ENCODE assay signal across 1 cellular context in the genomic region with DNA sequence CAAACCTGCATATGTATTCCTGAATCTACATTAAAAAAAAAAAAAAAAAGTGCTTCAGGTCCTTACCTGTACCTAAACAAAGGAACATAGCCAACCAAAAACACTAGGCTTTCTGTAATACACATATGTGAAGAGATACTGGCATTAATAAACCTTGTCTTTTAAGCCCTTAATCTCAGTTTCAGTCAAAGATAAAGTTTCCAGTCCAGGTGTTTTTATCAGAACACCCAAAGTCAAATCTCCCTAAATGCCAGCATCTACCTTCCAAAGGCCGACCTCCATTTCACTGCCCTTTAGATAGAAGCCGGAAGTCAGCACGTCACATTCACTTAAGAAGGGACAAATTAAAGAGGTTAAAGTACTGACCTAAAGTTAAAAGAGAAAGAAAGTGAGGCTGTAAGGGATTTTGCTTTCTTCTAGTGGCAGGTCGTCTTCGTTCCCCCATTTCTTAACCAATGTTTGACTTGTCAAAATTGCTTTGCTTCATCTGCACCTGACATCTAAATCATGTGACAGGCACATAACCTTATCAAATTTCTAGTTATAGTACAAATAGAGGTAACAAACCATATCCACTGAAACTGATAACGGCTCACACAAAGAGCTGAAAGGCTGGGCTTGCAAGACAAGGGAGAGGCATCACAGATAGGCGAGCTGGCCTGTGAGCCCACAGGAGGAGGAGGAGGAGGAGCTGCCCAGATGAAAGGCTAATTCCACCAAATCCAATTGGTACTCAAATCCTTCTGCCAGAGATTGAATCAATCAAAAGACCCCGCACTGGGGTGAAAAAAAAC.
TF ChIP-seq lines count a peak whose summit lies in the region.

No MANE protein-coding gene starts in this region.

TF ChIP-seq in GM23338, 12 proteins besides CTCF, POLR2A, EP300 and RAD21 (continued from another document):
- TF ChIP-seq, protein P1, sequence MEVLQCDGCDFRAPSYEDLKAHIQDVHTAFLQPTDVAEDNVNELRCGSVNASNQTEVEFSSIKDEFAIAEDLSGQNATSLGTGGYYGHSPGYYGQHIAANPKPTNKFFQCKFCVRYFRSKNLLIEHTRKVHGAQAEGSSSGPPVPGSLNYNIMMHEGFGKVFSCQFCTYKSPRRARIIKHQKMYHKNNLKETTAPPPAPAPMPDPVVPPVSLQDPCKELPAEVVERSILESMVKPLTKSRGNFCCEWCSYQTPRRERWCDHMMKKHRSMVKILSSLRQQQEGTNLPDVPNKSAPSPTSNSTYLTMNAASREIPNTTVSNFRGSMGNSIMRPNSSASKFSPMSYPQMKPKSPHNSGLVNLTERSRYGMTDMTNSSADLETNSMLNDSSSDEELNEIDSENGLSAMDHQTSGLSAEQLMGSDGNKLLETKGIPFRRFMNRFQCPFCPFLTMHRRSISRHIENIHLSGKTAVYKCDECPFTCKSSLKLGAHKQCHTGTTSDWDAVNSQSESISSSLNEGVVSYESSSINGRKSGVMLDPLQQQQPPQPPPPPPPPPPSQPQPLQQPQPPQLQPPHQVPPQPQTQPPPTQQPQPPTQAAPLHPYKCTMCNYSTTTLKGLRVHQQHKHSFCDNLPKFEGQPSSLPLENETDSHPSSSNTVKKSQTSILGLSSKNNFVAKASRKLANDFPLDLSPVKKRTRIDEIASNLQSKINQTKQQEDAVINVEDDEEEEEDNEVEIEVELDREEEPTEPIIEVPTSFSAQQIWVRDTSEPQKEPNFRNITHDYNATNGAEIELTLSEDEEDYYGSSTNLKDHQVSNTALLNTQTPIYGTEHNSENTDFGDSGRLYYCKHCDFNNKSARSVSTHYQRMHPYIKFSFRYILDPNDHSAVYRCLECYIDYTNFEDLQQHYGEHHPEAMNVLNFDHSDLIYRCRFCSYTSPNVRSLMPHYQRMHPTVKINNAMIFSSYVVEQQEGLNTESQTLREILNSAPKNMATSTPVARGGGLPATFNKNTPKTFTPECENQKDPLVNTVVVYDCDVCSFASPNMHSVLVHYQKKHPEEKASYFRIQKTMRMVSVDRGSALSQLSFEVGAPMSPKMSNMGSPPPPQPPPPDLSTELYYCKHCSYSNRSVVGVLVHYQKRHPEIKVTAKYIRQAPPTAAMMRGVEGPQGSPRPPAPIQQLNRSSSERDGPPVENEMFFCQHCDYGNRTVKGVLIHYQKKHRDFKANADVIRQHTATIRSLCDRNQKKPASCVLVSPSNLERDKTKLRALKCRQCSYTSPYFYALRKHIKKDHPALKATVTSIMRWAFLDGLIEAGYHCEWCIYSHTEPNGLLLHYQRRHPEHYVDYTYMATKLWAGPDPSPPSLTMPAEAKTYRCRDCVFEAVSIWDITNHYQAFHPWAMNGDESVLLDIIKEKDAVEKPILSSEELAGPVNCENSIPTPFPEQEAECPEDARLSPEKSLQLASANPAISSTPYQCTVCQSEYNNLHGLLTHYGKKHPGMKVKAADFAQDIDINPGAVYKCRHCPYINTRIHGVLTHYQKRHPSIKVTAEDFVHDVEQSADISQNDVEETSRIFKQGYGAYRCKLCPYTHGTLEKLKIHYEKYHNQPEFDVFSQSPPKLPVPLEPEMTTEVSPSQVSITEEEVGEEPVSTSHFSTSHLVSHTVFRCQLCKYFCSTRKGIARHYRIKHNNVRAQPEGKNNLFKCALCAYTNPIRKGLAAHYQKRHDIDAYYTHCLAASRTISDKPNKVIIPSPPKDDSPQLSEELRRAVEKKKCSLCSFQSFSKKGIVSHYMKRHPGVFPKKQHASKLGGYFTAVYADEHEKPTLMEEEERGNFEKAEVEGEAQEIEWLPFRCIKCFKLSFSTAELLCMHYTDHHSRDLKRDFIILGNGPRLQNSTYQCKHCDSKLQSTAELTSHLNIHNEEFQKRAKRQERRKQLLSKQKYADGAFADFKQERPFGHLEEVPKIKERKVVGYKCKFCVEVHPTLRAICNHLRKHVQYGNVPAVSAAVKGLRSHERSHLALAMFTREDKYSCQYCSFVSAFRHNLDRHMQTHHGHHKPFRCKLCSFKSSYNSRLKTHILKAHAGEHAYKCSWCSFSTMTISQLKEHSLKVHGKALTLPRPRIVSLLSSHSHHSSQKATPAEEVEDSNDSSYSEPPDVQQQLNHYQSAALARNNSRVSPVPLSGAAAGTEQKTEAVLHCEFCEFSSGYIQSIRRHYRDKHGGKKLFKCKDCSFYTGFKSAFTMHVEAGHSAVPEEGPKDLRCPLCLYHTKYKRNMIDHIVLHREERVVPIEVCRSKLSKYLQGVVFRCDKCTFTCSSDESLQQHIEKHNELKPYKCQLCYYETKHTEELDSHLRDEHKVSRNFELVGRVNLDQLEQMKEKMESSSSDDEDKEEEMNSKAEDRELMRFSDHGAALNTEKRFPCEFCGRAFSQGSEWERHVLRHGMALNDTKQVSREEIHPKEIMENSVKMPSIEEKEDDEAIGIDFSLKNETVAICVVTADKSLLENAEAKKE (CRISPR knock-in tag; IDR thresholded peaks at IDR 0.05) = no peak
- TF ChIP-seq CREB1 (CRISPR knock-in tag; IDR thresholded peaks at IDR 0.05; ENCODE audit: low read depth) = no peak
- TF ChIP-seq, protein P2, sequence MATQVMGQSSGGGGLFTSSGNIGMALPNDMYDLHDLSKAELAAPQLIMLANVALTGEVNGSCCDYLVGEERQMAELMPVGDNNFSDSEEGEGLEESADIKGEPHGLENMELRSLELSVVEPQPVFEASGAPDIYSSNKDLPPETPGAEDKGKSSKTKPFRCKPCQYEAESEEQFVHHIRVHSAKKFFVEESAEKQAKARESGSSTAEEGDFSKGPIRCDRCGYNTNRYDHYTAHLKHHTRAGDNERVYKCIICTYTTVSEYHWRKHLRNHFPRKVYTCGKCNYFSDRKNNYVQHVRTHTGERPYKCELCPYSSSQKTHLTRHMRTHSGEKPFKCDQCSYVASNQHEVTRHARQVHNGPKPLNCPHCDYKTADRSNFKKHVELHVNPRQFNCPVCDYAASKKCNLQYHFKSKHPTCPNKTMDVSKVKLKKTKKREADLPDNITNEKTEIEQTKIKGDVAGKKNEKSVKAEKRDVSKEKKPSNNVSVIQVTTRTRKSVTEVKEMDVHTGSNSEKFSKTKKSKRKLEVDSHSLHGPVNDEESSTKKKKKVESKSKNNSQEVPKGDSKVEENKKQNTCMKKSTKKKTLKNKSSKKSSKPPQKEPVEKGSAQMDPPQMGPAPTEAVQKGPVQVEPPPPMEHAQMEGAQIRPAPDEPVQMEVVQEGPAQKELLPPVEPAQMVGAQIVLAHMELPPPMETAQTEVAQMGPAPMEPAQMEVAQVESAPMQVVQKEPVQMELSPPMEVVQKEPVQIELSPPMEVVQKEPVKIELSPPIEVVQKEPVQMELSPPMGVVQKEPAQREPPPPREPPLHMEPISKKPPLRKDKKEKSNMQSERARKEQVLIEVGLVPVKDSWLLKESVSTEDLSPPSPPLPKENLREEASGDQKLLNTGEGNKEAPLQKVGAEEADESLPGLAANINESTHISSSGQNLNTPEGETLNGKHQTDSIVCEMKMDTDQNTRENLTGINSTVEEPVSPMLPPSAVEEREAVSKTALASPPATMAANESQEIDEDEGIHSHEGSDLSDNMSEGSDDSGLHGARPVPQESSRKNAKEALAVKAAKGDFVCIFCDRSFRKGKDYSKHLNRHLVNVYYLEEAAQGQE (IDR thresholded peaks at IDR 0.05; ENCODE audit: unreplicated experiment) = no peak
- TF ChIP-seq POLR2AphosphoS5 (IDR thresholded peaks at IDR 0.05; ENCODE audit: low read depth) = no peak
- no peak for TF ChIP-seq ZNF114 (CRISPR knock-in tag; IDR thresholded peaks at IDR 0.05)
- no peak for TF ChIP-seq STAT1 (IDR thresholded peaks at IDR 0.05; ENCODE audit: unreplicated experiment)
- no peak for TF ChIP-seq EZH2phosphoT487 (IDR thresholded peaks at IDR 0.05; ENCODE audit: unreplicated experiment)
- TF ChIP-seq ZNF331 (CRISPR knock-in tag; IDR thresholded peaks at IDR 0.05; ENCODE audit: low read depth) = no peak
- TF ChIP-seq JUNB (IDR thresholded peaks at IDR 0.05; ENCODE audit: unreplicated experiment) = no peak
